Comparison of ENCODE assay signal across 1 cellular context in the genomic region with DNA sequence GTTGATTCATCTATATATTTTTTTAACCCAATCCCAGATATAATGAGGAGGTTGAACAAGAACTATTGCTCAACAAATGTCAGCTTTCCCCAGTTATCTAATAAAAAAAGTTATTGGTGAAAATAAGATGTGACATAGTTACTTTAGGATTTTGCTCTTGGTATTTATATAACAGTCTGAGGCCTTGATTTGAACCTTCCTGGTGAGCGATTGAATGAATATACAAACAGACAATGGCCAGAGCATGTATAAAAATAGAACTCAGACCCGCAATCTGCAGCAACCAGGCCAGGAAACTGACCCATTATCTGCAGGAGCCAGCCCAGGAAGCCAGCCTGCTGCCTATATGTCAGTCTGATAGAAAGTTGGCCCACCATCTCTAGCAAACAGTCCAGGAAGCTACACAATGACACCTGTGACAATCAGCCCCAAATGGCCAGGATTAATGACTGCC.
TF ChIP-seq lines count a peak whose summit lies in the region.

No MANE protein-coding gene starts in this region.

TF ChIP-seq in K562, 482 proteins besides CTCF, POLR2A, EP300 and RAD21 (continued from another document and continues in another):
- TF ChIP-seq, protein P1, sequence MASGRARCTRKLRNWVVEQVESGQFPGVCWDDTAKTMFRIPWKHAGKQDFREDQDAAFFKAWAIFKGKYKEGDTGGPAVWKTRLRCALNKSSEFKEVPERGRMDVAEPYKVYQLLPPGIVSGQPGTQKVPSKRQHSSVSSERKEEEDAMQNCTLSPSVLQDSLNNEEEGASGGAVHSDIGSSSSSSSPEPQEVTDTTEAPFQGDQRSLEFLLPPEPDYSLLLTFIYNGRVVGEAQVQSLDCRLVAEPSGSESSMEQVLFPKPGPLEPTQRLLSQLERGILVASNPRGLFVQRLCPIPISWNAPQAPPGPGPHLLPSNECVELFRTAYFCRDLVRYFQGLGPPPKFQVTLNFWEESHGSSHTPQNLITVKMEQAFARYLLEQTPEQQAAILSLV (tag; IDR thresholded peaks at IDR 0.05): no peak
- TF ChIP-seq RBFOX2 (IDR thresholded peaks at IDR 0.05; ENCODE audit: low read depth, low read length) (no peak), NR1H2 (CRISPR knock-in tag; IDR thresholded peaks at IDR 0.05) (no peak), NCOR1 (IDR thresholded peaks at IDR 0.05) (peak; percentile 67), PPARD (CRISPR knock-in tag; IDR thresholded peaks at IDR 0.05) (no peak), ARNT (IDR thresholded peaks at IDR 0.05) (no peak), ARID1B (IDR thresholded peaks at IDR 0.05) (peak; percentile 67), ZNF766 (CRISPR knock-in tag; conservative IDR thresholded peaks at IDR 0.05) (no peak), PRMT5 (CRISPR knock-in tag; IDR thresholded peaks at IDR 0.05) (no peak), MTA1 (IDR thresholded peaks at IDR 0.05; ENCODE audit: borderline replicate concordance) (no peak), JUND (IDR thresholded peaks at IDR 0.05; ENCODE audit: borderline replicate concordance, low read depth, low read length) (no peak), JUND (tag; IDR thresholded peaks at IDR 0.05; ENCODE audit: borderline replicate concordance, low read depth, low read length) (no peak), ZC3H4 (CRISPR knock-in tag; IDR thresholded peaks at IDR 0.05; ENCODE audit: borderline replicate concordance) (no peak), ZNF197 (CRISPR knock-in tag; IDR thresholded peaks at IDR 0.05; ENCODE audit: low read depth) (no peak), LEF1 (IDR thresholded peaks at IDR 0.05) (no peak), MECOM (CRISPR knock-in tag; IDR thresholded peaks at IDR 0.05) (no peak), CBFA2T2 (conservative IDR thresholded peaks at IDR 0.05) (peak; percentile 87), POU5F1 (IDR thresholded peaks at IDR 0.05; ENCODE audit: borderline replicate concordance, low read depth, low read length, partially characterized antibody) (no peak), MEIS2 (IDR thresholded peaks at IDR 0.05; ENCODE audit: partially characterized antibody) (peak; percentile 18), ZNF324 (CRISPR knock-in tag; IDR thresholded peaks at IDR 0.05) (no peak), CXXC5 (CRISPR knock-in tag; IDR thresholded peaks at IDR 0.05) (no peak), ZNF184 (CRISPR knock-in tag; IDR thresholded peaks at IDR 0.05) (no peak), SETDB1 (IDR thresholded peaks at IDR 0.05; ENCODE audit: low read length) (no peak), ZNF583 (CRISPR knock-in tag; IDR thresholded peaks at IDR 0.05) (no peak), CBFA2T3 (IDR thresholded peaks at IDR 0.05) (peak; percentile 91)
- TF ChIP-seq, protein P2, sequence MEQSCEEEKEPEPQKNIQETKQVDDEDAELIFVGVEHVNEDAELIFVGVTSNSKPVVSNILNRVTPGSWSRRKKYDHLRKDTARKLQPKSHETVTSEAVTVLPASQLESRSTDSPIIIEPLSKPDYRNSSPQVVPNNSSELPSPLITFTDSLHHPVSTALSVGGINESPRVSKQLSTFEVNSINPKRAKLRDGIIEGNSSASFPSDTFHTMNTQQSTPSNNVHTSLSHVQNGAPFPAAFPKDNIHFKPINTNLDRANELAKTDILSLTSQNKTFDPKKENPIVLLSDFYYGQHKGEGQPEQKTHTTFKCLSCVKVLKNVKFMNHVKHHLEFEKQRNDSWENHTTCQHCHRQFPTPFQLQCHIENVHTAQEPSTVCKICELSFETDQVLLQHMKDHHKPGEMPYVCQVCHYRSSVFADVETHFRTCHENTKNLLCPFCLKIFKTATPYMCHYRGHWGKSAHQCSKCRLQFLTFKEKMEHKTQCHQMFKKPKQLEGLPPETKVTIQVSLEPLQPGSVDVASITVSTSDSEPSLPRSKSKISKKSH (CRISPR knock-in tag; IDR thresholded peaks at IDR 0.05): no peak
- TF ChIP-seq, protein P3, sequence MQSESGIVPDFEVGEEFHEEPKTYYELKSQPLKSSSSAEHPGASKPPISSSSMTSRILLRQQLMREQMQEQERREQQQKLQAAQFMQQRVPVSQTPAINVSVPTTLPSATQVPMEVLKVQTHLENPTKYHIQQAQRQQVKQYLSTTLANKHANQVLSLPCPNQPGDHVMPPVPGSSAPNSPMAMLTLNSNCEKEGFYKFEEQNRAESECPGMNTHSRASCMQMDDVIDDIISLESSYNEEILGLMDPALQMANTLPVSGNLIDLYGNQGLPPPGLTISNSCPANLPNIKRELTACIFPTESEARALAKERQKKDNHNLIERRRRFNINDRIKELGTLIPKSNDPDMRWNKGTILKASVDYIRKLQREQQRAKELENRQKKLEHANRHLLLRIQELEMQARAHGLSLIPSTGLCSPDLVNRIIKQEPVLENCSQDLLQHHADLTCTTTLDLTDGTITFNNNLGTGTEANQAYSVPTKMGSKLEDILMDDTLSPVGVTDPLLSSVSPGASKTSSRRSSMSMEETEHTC (IDR thresholded peaks at IDR 0.05): no peak
- TF ChIP-seq, protein P4, sequence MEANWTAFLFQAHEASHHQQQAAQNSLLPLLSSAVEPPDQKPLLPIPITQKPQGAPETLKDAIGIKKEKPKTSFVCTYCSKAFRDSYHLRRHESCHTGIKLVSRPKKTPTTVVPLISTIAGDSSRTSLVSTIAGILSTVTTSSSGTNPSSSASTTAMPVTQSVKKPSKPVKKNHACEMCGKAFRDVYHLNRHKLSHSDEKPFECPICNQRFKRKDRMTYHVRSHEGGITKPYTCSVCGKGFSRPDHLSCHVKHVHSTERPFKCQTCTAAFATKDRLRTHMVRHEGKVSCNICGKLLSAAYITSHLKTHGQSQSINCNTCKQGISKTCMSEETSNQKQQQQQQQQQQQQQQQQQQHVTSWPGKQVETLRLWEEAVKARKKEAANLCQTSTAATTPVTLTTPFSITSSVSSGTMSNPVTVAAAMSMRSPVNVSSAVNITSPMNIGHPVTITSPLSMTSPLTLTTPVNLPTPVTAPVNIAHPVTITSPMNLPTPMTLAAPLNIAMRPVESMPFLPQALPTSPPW (CRISPR knock-in tag; IDR thresholded peaks at IDR 0.05): no peak
- TF ChIP-seq, protein P5, sequence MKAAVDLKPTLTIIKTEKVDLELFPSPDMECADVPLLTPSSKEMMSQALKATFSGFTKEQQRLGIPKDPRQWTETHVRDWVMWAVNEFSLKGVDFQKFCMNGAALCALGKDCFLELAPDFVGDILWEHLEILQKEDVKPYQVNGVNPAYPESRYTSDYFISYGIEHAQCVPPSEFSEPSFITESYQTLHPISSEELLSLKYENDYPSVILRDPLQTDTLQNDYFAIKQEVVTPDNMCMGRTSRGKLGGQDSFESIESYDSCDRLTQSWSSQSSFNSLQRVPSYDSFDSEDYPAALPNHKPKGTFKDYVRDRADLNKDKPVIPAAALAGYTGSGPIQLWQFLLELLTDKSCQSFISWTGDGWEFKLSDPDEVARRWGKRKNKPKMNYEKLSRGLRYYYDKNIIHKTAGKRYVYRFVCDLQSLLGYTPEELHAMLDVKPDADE (conservative IDR thresholded peaks at IDR 0.05; ENCODE audit: control insufficient read depth, low read depth, low read length): no peak
- TF ChIP-seq, protein P6, sequence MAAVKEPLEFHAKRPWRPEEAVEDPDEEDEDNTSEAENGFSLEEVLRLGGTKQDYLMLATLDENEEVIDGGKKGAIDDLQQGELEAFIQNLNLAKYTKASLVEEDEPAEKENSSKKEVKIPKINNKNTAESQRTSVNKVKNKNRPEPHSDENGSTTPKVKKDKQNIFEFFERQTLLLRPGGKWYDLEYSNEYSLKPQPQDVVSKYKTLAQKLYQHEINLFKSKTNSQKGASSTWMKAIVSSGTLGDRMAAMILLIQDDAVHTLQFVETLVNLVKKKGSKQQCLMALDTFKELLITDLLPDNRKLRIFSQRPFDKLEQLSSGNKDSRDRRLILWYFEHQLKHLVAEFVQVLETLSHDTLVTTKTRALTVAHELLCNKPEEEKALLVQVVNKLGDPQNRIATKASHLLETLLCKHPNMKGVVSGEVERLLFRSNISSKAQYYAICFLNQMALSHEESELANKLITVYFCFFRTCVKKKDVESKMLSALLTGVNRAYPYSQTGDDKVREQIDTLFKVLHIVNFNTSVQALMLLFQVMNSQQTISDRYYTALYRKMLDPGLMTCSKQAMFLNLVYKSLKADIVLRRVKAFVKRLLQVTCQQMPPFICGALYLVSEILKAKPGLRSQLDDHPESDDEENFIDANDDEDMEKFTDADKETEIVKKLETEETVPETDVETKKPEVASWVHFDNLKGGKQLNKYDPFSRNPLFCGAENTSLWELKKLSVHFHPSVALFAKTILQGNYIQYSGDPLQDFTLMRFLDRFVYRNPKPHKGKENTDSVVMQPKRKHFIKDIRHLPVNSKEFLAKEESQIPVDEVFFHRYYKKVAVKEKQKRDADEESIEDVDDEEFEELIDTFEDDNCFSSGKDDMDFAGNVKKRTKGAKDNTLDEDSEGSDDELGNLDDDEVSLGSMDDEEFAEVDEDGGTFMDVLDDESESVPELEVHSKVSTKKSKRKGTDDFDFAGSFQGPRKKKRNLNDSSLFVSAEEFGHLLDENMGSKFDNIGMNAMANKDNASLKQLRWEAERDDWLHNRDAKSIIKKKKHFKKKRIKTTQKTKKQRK (IDR thresholded peaks at IDR 0.05; ENCODE audit: borderline replicate concordance, low read depth, low read length): no peak
- TF ChIP-seq, protein P7, sequence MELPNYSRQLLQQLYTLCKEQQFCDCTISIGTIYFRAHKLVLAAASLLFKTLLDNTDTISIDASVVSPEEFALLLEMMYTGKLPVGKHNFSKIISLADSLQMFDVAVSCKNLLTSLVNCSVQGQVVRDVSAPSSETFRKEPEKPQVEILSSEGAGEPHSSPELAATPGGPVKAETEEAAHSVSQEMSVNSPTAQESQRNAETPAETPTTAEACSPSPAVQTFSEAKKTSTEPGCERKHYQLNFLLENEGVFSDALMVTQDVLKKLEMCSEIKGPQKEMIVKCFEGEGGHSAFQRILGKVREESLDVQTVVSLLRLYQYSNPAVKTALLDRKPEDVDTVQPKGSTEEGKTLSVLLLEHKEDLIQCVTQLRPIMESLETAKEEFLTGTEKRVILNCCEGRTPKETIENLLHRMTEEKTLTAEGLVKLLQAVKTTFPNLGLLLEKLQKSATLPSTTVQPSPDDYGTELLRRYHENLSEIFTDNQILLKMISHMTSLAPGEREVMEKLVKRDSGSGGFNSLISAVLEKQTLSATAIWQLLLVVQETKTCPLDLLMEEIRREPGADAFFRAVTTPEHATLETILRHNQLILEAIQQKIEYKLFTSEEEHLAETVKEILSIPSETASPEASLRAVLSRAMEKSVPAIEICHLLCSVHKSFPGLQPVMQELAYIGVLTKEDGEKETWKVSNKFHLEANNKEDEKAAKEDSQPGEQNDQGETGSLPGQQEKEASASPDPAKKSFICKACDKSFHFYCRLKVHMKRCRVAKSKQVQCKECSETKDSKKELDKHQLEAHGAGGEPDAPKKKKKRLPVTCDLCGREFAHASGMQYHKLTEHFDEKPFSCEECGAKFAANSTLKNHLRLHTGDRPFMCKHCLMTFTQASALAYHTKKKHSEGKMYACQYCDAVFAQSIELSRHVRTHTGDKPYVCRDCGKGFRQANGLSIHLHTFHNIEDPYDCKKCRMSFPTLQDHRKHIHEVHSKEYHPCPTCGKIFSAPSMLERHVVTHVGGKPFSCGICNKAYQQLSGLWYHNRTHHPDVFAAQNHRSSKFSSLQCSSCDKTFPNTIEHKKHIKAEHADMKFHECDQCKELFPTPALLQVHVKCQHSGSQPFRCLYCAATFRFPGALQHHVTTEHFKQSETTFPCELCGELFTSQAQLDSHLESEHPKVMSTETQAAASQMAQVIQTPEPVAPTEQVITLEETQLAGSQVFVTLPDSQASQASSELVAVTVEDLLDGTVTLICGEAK (IDR thresholded peaks at IDR 0.05): no peak
- TF ChIP-seq, protein P7 (CRISPR knock-in tag; IDR thresholded peaks at IDR 0.05): no peak
- TF ChIP-seq, protein P8, sequence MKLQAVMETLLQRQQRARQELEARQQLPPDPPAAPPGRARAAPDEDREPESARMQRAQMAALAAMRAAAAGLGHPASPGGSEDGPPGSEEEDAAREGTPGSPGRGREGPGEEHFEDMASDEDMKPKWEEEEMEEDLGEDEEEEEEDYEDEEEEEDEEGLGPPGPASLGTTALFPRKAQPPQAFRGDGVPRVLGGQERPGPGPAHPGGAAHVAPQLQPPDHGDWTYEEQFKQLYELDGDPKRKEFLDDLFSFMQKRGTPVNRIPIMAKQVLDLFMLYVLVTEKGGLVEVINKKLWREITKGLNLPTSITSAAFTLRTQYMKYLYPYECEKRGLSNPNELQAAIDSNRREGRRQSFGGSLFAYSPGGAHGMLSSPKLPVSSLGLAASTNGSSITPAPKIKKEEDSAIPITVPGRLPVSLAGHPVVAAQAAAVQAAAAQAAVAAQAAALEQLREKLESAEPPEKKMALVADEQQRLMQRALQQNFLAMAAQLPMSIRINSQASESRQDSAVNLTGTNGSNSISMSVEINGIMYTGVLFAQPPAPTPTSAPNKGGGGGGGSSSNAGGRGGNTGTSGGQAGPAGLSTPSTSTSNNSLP (IDR thresholded peaks at IDR 0.05; ENCODE audit: borderline replicate concordance, low read depth, low read length): no peak
